9 cellular contexts compared by ENCODE assay signal in the genomic region with DNA sequence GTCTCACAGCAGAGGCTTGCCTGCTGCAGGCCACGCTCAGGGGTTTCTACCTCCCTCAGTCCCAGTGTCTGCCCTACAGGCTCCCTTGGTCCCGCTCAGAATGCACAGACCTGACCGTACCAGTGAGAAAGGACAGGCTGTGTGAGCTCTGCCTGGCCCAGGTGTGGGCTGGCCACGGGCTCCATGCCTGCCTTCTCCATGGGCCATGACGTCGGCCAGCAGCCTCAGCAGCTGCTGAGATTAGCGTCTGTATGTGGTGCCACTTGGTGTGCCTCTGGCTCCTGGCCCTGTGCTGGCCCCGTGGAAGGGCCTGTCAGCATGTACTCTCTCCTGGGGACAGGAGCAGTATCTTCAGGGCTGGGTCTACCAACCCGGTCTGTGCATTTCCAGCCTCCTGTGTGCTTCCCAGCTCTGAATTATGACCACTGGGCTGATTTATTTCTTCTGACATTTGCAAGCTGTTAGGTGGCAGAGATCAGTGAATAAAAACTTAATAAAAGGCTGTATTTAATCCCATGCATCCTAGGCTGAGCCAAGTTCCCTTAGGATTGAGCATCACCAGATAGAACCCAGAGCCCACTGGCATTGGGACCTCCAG. TPM values are rescaled to one million over a fixed set of nuclear protein-coding genes. Genes with fewer than 3 reads are reported as not detected.
DNase-seq lines count a peak whose midpoint lies in the region; ATAC-seq, FAIRE-seq and TF ChIP-seq lines count a peak whose summit lies in the region.
"Had no signal": no experiment of that assay in that cellular context is flagged by ENCODE, and none has a peak within 500 bp of the region (broad histone marks: within the 10 kb centered on the region; RNA-seq: fewer than 3 reads in every experiment).

No MANE protein-coding gene starts in this region.

- peak overlapping the region; percentile 94 for H3K27ac Mint-ChIP-seq in activated CD4-positive, alpha-beta memory T cell treated with anti-CD3 and anti-CD28 coated beads for 36 hours

- H3K27ac ChIP-seq in kidney (ENCODE audit: low read depth in 2 of 2, low read length in 2 of 2) (peak overlapping the region; percentile 91 to 94), suprapubic skin (peak overlapping the region; percentile 83)
- H3K27ac ChIP-seq: epithelial cell of prostate had no signal

- H3K4me1 Mint-ChIP-seq in activated CD4-positive, alpha-beta memory T cell treated with anti-CD3 and anti-CD28 coated beads for 36 hours (ENCODE audit: low read depth), result peaks cover 99% of the 10 kb centered on the region

- 64% methylated on average over 5 of the region's 9 CpGs for WGBS in suprapubic skin

- H3K9ac ChIP-seq in kidney (ENCODE audit: low read length in 2 of 2), result peak overlapping the region in 1 of 2 donors; percentile 66

- FAIRE-seq in kidney (lab: Jason Lieb, UNC), result no peak

- peaks cover 4% of the 10 kb centered on the region for H3K9me3 Mint-ChIP-seq in activated CD4-positive, alpha-beta memory T cell treated with anti-CD3 and anti-CD28 coated beads for 36 hours

- CTCF ChIA-PET in activated CD4-positive, alpha-beta memory T cell treated with anti-CD3 and anti-CD28 coated beads for 36 hours (lab: Charles Lee), result interaction anchor here (1.1 to 2.0 kb wide), 3 partner anchors 13 to 86 kb away, joined by 3 to 5 read pairs (median 5); no protein-coding TSS in a partner anchor

- H3K4me3 ChIP-seq in kidney (ENCODE audit: low read length in 2 of 2) (peak overlapping the region in 1 of 2 donors; percentile 16), suprapubic skin (peak overlapping the region; percentile 10)

- TF ChIP-seq POLR2A in suprapubic skin (IDR thresholded peaks at IDR 0.05), result no peak

- POLR2A ChIA-PET in activated CD4-positive, alpha-beta memory T cell treated with anti-CD3 and anti-CD28 coated beads for 36 hours (lab: Charles Lee), result interaction anchor here (1.4 to 1.6 kb wide), 2 partner anchors 9 to 12 kb away, joined by 4 to 5 read pairs; no protein-coding TSS in a partner anchor

- H3K27me3 ChIP-seq in suprapubic skin, result no peaks in the 10 kb centered on the region

- peaks cover 50% of the 10 kb centered on the region for H3K36me3 Mint-ChIP-seq in activated CD4-positive, alpha-beta memory T cell treated with anti-CD3 and anti-CD28 coated beads for 36 hours

- peaks cover 0 to 6% of the 10 kb centered on the region in 2 donors for H3K36me3 ChIP-seq in kidney (ENCODE audit: control insufficient read depth in 1 of 2, insufficient read depth in 2 of 2, low read length in 2 of 2)
- peaks cover 16% of the 10 kb centered on the region for H3K36me3 ChIP-seq in suprapubic skin

- H3K9me3 ChIP-seq in kidney (ENCODE audit: control insufficient read depth in 1 of 2, low read length in 2 of 2), result no peaks in the 10 kb centered on the region
- H3K9me3 ChIP-seq in suprapubic skin, result no peaks in the 10 kb centered on the region

- TF ChIP-seq CTCF in kidney (IDR thresholded peaks at IDR 0.05; ENCODE audit: borderline replicate concordance, extremely low read depth, insufficient read depth), result no peak
- no peak for TF ChIP-seq CTCF in suprapubic skin (IDR thresholded peaks at IDR 0.05)

- TF ChIP-seq EP300 in suprapubic skin (IDR thresholded peaks at IDR 0.05), result no peak

- no peak for ATAC-seq in GM18517 (IDR thresholded peaks at IDR 0.05; ENCODE audit: unreplicated experiment)

- DNase-seq in NCI-H2196 (lab: John Stamatoyannopoulos, UW; ENCODE audit: unreplicated experiment), result peak; percentile 15
- DNase-seq in NCI-H2196 treated with DMSO at 0.1 percent for 48 hours (lab: John Stamatoyannopoulos, UW; ENCODE audit: unreplicated experiment), result no peak
- no peak for DNase-seq in activated CD4-positive, alpha-beta memory T cell treated with anti-CD3 and anti-CD28 coated beads for 36 hours
- peak; percentile 74 for DNase-seq in kidney
- no peak for DNase-seq in suprapubic skin (ENCODE audit: low spot score in 2 of 2)
- DNase-seq in inferior parietal cortex (ENCODE audit: extremely low spot score), result no peak
- no peak for DNase-seq in middle frontal gyrus (ENCODE audit: extremely low spot score, low spot score)

- H3K27me3 Mint-ChIP-seq in activated CD4-positive, alpha-beta memory T cell treated with anti-CD3 and anti-CD28 coated beads for 36 hours, result no peaks in the 10 kb centered on the region

- H3K4me3 Mint-ChIP-seq in activated CD4-positive, alpha-beta memory T cell treated with anti-CD3 and anti-CD28 coated beads for 36 hours, result peak overlapping the region; percentile 46

- intact Hi-C loops in activated CD4-positive, alpha-beta memory T cell treated with anti-CD3 and anti-CD28 coated beads for 36 hours (cut with micrococcal nuclease), result no loop called here
- intact Hi-C loops in kidney (cut with DNase I), result loop anchor here (10.0 kb wide), 1 partner anchor 132 kb away; no protein-coding TSS in a partner anchor

- H3K4me1 ChIP-seq in kidney (ENCODE audit: control insufficient read depth in 1 of 2, insufficient read depth in 1 of 2, low read depth in 1 of 2, low read length in 2 of 2) (peaks cover 68 to 73% of the 10 kb centered on the region in 2 donors), suprapubic skin (peaks cover 100% of the 10 kb centered on the region)

RNA-seq across cellular contexts. Expression of a gene that starts 25.7 kb away (rescaled TPM):
- 100 to 1,000 TPM; 134 to 145 TPM for total RNA-seq in activated CD4-positive, alpha-beta memory T cell treated with anti-CD3 and anti-CD28 coated beads for 36 hours
- 123 TPM for total RNA-seq in kidney
- polyA plus RNA-seq in kidney (ENCODE audit: insufficient read depth, low read depth, low replicate concordance), result 55.5 TPM
- total RNA-seq in suprapubic skin, result 100 to 1,000 TPM; 141 to 162 (median 145) TPM

Comparison
In these comparisons a context has a peak if more than half of its experiments do, and no peak if none do; other contexts are left out.
1. DNase-seq: peak in NCI-H2196 (single experiment) and kidney (single experiment); none in NCI-H2196 treated with DMSO at 0.1 percent for 48 hours (single experiment), activated CD4-positive, alpha-beta memory T cell treated with anti-CD3 and anti-CD28 coated beads for 36 hours (single experiment), suprapubic skin (0 of 2), inferior parietal cortex (single experiment) and middle frontal gyrus (single experiment).